ENCODE assay signal across 2 cellular contexts in the genomic region with DNA sequence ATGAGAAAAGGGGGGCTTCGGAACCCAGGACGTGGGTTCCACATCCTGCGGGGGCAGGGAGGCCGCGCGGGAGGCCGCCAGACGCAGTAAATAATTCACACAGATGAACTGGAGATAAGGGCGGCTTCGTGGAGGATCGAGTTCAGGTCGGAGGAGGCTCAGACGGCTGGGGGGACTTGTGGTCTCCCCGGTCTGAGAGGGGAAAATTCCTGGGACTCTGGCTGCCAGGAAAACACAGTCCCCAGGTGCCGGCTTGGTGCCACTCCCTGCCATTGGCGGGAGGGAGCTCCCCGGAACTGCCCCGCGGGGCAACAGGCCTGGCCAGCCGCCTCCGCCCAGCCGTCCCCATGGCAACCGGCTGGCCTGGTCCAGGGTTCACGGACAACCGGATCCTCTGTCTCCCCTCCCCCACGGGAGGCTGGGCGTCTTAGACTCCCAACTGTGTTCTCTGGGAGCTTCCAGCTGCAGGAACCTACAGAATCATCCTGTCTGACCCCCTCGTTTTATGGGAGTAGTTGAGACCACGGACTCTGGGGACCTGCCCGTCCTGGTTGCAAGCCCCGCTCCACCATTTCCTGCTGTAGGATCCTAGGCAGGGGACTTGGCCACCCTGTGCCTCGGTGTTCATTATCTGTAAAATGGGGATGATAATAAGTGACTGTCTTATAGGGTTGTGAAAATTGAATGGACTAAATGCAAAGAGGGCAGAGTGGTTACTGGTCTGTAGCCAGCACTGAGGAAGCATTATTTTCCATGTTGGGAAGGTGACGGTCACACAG.
TF ChIP-seq lines count a peak whose summit lies in the region.

No MANE protein-coding gene starts in this region.

TF ChIP-seq in HEK293, 187 proteins besides CTCF, POLR2A, EP300 and RAD21 (continued from another document and continues in another):
- TF ChIP-seq, protein P1, sequence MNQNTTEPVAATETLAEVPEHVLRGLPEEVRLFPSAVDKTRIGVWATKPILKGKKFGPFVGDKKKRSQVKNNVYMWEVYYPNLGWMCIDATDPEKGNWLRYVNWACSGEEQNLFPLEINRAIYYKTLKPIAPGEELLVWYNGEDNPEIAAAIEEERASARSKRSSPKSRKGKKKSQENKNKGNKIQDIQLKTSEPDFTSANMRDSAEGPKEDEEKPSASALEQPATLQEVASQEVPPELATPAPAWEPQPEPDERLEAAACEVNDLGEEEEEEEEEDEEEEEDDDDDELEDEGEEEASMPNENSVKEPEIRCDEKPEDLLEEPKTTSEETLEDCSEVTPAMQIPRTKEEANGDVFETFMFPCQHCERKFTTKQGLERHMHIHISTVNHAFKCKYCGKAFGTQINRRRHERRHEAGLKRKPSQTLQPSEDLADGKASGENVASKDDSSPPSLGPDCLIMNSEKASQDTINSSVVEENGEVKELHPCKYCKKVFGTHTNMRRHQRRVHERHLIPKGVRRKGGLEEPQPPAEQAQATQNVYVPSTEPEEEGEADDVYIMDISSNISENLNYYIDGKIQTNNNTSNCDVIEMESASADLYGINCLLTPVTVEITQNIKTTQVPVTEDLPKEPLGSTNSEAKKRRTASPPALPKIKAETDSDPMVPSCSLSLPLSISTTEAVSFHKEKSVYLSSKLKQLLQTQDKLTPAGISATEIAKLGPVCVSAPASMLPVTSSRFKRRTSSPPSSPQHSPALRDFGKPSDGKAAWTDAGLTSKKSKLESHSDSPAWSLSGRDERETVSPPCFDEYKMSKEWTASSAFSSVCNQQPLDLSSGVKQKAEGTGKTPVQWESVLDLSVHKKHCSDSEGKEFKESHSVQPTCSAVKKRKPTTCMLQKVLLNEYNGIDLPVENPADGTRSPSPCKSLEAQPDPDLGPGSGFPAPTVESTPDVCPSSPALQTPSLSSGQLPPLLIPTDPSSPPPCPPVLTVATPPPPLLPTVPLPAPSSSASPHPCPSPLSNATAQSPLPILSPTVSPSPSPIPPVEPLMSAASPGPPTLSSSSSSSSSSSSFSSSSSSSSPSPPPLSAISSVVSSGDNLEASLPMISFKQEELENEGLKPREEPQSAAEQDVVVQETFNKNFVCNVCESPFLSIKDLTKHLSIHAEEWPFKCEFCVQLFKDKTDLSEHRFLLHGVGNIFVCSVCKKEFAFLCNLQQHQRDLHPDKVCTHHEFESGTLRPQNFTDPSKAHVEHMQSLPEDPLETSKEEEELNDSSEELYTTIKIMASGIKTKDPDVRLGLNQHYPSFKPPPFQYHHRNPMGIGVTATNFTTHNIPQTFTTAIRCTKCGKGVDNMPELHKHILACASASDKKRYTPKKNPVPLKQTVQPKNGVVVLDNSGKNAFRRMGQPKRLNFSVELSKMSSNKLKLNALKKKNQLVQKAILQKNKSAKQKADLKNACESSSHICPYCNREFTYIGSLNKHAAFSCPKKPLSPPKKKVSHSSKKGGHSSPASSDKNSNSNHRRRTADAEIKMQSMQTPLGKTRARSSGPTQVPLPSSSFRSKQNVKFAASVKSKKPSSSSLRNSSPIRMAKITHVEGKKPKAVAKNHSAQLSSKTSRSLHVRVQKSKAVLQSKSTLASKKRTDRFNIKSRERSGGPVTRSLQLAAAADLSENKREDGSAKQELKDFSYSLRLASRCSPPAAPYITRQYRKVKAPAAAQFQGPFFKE (tag by site-specific recombination; IDR thresholded peaks at IDR 0.05; ENCODE audit: borderline replicate concordance) = no peak
- no peak for TF ChIP-seq ZNF837 (tag by site-specific recombination; IDR thresholded peaks at IDR 0.05)
- TF ChIP-seq SETDB1 (IDR thresholded peaks at IDR 0.05; ENCODE audit: insufficient read length, low read length) = no peak
- TF ChIP-seq, protein P2, sequence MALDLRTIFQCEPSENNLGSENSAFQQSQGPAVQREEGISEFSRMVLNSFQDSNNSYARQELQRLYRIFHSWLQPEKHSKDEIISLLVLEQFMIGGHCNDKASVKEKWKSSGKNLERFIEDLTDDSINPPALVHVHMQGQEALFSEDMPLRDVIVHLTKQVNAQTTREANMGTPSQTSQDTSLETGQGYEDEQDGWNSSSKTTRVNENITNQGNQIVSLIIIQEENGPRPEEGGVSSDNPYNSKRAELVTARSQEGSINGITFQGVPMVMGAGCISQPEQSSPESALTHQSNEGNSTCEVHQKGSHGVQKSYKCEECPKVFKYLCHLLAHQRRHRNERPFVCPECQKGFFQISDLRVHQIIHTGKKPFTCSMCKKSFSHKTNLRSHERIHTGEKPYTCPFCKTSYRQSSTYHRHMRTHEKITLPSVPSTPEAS (tag by site-specific recombination; IDR thresholded peaks at IDR 0.05) = no peak
- no peak for TF ChIP-seq MEIS1 (CRISPR knock-in tag; IDR thresholded peaks at IDR 0.05; ENCODE audit: borderline replicate concordance)
- TF ChIP-seq ZEB2 (tag by site-specific recombination; IDR thresholded peaks at IDR 0.05) = peak; percentile 39; the same call in 1 of the 2 replicates
- TF ChIP-seq, protein P3, sequence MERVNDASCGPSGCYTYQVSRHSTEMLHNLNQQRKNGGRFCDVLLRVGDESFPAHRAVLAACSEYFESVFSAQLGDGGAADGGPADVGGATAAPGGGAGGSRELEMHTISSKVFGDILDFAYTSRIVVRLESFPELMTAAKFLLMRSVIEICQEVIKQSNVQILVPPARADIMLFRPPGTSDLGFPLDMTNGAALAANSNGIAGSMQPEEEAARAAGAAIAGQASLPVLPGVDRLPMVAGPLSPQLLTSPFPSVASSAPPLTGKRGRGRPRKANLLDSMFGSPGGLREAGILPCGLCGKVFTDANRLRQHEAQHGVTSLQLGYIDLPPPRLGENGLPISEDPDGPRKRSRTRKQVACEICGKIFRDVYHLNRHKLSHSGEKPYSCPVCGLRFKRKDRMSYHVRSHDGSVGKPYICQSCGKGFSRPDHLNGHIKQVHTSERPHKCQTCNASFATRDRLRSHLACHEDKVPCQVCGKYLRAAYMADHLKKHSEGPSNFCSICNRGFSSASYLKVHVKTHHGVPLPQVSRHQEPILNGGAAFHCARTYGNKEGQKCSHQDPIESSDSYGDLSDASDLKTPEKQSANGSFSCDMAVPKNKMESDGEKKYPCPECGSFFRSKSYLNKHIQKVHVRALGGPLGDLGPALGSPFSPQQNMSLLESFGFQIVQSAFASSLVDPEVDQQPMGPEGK (tag by site-specific recombination; IDR thresholded peaks at IDR 0.05) = peak; percentile 59
- TF ChIP-seq KLF16 (tag by site-specific recombination; IDR thresholded peaks at IDR 0.05) = 0 out of 2 replicates have a peak, but pooled peaks have one; percentile 22
- peak; percentile 32; the same call in 1 of the 2 replicates for TF ChIP-seq ZBTB48 (tag by site-specific recombination; IDR thresholded peaks at IDR 0.05)
- 0 out of 2 replicates have a peak, but pooled peaks have one; percentile 6 for TF ChIP-seq ZIC2 (tag by site-specific recombination; IDR thresholded peaks at IDR 0.05)
- TF ChIP-seq ZNF768 (tag by site-specific recombination; IDR thresholded peaks at IDR 0.05) = no peak
- 0 out of 2 replicates have a peak, but pooled peaks have one; percentile 21 for TF ChIP-seq KLF17 (tag by site-specific recombination; IDR thresholded peaks at IDR 0.05)
- TF ChIP-seq ZBTB20 (tag by site-specific recombination; IDR thresholded peaks at IDR 0.05) = 0 out of 2 replicates have a peak, but pooled peaks have one; percentile 17
- TF ChIP-seq SP2 (tag by site-specific recombination; IDR thresholded peaks at IDR 0.05) = peak; percentile 15; the same call in 1 of the 2 replicates
- peak; percentile 78 for TF ChIP-seq KLF1 (tag by site-specific recombination; IDR thresholded peaks at IDR 0.05)
- TF ChIP-seq RBAK (tag by site-specific recombination; IDR thresholded peaks at IDR 0.05) = no peak

TF ChIP-seq in WTC11, 78 proteins besides CTCF, POLR2A, EP300 and RAD21 (continued from another document):
- TF ChIP-seq ZNF425 (CRISPR knock-in tag; conservative IDR thresholded peaks at IDR 0.05) (no peak), ZNF138 (CRISPR knock-in tag; conservative IDR thresholded peaks at IDR 0.05) (no peak), GTF2I (CRISPR knock-in tag; conservative IDR thresholded peaks at IDR 0.05) (peak; percentile 82; the same call in 1 of the 2 replicates), MAX (CRISPR knock-in tag; IDR thresholded peaks at IDR 0.05) (no peak), PREB (CRISPR knock-in tag; IDR thresholded peaks at IDR 0.05; ENCODE audit: borderline replicate concordance) (no peak), ZNF232 (CRISPR knock-in tag; IDR thresholded peaks at IDR 0.05) (no peak)
